Comparison of ENCODE assay signal across 22 cellular contexts in the genomic region with DNA sequence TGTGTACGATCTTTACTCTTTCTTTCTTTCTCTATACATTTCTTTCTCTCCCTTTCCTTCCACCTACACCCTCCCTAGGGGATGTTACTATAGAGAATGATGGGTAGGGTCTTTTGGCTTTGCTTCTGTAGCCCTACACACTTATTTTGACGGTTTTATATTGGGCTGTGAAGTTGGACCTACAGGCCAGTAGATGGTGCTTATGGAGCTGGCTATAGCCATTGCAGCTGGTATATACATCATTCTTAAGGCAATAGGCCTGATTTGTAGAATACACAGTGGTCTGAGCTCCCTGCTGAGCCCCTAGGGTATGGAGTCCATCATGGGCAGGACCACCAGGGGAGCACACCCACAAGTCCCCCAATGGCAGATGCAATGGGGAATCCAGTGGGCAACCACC.
"Had no signal": no experiment of that assay in that cellular context is flagged by ENCODE, and none has a peak within 500 bp of the region (broad histone marks: within the 10 kb centered on the region; RNA-seq: fewer than 3 reads in every experiment).

No MANE protein-coding gene starts in this region.

- H3K4me1 ChIP-seq: gastroesophageal sphincter, right atrium auricular region, sigmoid colon, testis, tibial nerve, upper lobe of right lung, vagina had no signal

- H3K36me3 ChIP-seq: gastroesophageal sphincter, ovary, right atrium auricular region, sigmoid colon, tibial nerve, upper lobe of right lung, vagina had no signal

- H3K4me3 ChIP-seq: dorsolateral prefrontal cortex, gastroesophageal sphincter, mucosa of descending colon, ovary, right atrium auricular region, sigmoid colon, skin epidermis, testis, tibial nerve, upper lobe of right lung, vagina had no signal

- H3K4me3 Mint-ChIP-seq: naive thymus-derived CD8-positive, alpha-beta T cell; stimulated activated naive B cell treated with anti-CD40 and anti-IgM and Interleukin-4, amounts not matched to agents 10 μg/mL and 1 μg/mL and 100 μg/mL, for 72 hours; stimulated activated naive CD8-positive, alpha-beta T cell treated with anti-CD3 and anti-CD28 coated beads, Interleukin-15, amount 100 ng/mL, for 72 hours had no signal

- H3K27ac ChIP-seq: dorsolateral prefrontal cortex, gastroesophageal sphincter, ovary, right atrium auricular region, sigmoid colon, skin epidermis, testis, tibial nerve, upper lobe of right lung, vagina had no signal

- DNase-seq: cortex of kidney; dorsolateral prefrontal cortex; effector CD8-positive, alpha-beta T cell; kidney; left colon; mammary epithelial cell; mucosa of descending colon; naive thymus-derived CD8-positive, alpha-beta T cell; ovary; sigmoid colon; stimulated activated CD4-positive, alpha-beta T cell treated with anti-CD3 and anti-CD28 coated beads, Interleukin-2, amount 100 ng/mL, for 24 hours; stimulated activated CD4-positive, alpha-beta T cell treated with anti-CD3 and anti-CD28 coated beads, Interleukin-4, amount 100 ng/mL, for 4 hours; stimulated activated naive B cell treated with anti-CD40 and anti-IgM and Interleukin-4, amounts not matched to agents 10 μg/mL and 1 μg/mL and 100 μg/mL, for 72 hours; stimulated activated naive CD8-positive, alpha-beta T cell treated with anti-CD3 and anti-CD28 coated beads, Interleukin-15, amount 100 ng/mL, for 72 hours; testis; upper lobe of right lung had no signal

- H3K4me1 Mint-ChIP-seq: naive thymus-derived CD8-positive, alpha-beta T cell; stimulated activated naive B cell treated with anti-CD40 and anti-IgM and Interleukin-4, amounts not matched to agents 10 μg/mL and 1 μg/mL and 100 μg/mL, for 72 hours; stimulated activated naive CD8-positive, alpha-beta T cell treated with anti-CD3 and anti-CD28 coated beads, Interleukin-15, amount 100 ng/mL, for 72 hours had no signal

- H3K27me3 Mint-ChIP-seq: naive thymus-derived CD8-positive, alpha-beta T cell; stimulated activated naive B cell treated with anti-CD40 and anti-IgM and Interleukin-4, amounts not matched to agents 10 μg/mL and 1 μg/mL and 100 μg/mL, for 72 hours; stimulated activated naive CD8-positive, alpha-beta T cell treated with anti-CD3 and anti-CD28 coated beads, Interleukin-15, amount 100 ng/mL, for 72 hours had no signal

- H3K27ac Mint-ChIP-seq: naive thymus-derived CD8-positive, alpha-beta T cell; stimulated activated naive B cell treated with anti-CD40 and anti-IgM and Interleukin-4, amounts not matched to agents 10 μg/mL and 1 μg/mL and 100 μg/mL, for 72 hours; stimulated activated naive CD8-positive, alpha-beta T cell treated with anti-CD3 and anti-CD28 coated beads, Interleukin-15, amount 100 ng/mL, for 72 hours had no signal

- H3K27me3 ChIP-seq: dorsolateral prefrontal cortex, gastroesophageal sphincter, ovary, right atrium auricular region, sigmoid colon, testis, tibial nerve, upper lobe of right lung, vagina had no signal

- ATAC-seq: esophagus mucosa; gastroesophageal sphincter; left colon; mucosa of descending colon; naive thymus-derived CD8-positive, alpha-beta T cell; stimulated activated naive B cell treated with anti-CD40 and anti-IgM and Interleukin-4, amounts not matched to agents 10 μg/mL and 1 μg/mL and 100 μg/mL, for 72 hours; stimulated activated naive CD8-positive, alpha-beta T cell treated with anti-CD3 and anti-CD28 coated beads, Interleukin-15, amount 100 ng/mL, for 72 hours; upper lobe of right lung had no signal

- H3K9me3 ChIP-seq: gastroesophageal sphincter, ovary, right atrium auricular region, sigmoid colon, testis, upper lobe of right lung, vagina had no signal

- H3K36me3 Mint-ChIP-seq: naive thymus-derived CD8-positive, alpha-beta T cell; stimulated activated naive B cell treated with anti-CD40 and anti-IgM and Interleukin-4, amounts not matched to agents 10 μg/mL and 1 μg/mL and 100 μg/mL, for 72 hours had no signal
